ENCODE assay signal across 29 cellular contexts in genomic region chr1:22537441-22538139, GRCh38. TPM values are rescaled to one million over a fixed set of nuclear protein-coding genes. Genes with fewer than 3 reads are reported as not detected.
"Had no signal": no experiment of that assay in that cellular context is flagged by ENCODE, and none has a peak within 500 bp of the region (broad histone marks: within the 10 kb centered on the region; RNA-seq: fewer than 3 reads in every experiment).

No MANE protein-coding gene starts in this region.

- H3K79me2 ChIP-seq: hepatocyte had no signal

- H3K36me3 ChIP-seq: ascending aorta, brain microvascular endothelial cell, tibial nerve, WERI-Rb-1 had no signal

- H3K27ac Mint-ChIP-seq: activated CD8-positive, alpha-beta T cell treated with anti-CD3 and anti-CD28 coated beads, Interleukin-2, amount 10 ng/mL, durations not matched to agents 7 days and 5 days; effector memory CD8-positive, alpha-beta T cell; T-cell had no signal

- ATAC-seq: activated CD8-positive, alpha-beta T cell treated with anti-CD3 and anti-CD28 coated beads, Interleukin-2, amount 10 ng/mL, durations not matched to agents 7 days and 5 days; activated naive CD4-positive, alpha-beta T cell treated with anti-CD3 and anti-CD28 coated beads, Interleukin-2, amount 50 U/mL, for 72 hours; effector memory CD8-positive, alpha-beta T cell; esophagus mucosa; left cardiac atrium; mucosa of descending colon; right cardiac atrium; stimulated activated naive CD8-positive, alpha-beta T cell treated with anti-CD3 and anti-CD28 coated beads, Interleukin-15, amount 100 ng/mL, for 72 hours; T-cell had no signal

- H2AFZ ChIP-seq: hepatocyte had no signal

- H3K27ac ChIP-seq: ascending aorta, brain microvascular endothelial cell, hepatocyte, psoas muscle, tibial nerve, WERI-Rb-1 had no signal

- H3K27me3 Mint-ChIP-seq: effector memory CD8-positive, alpha-beta T cell; stimulated activated naive CD8-positive, alpha-beta T cell treated with anti-CD3 and anti-CD28 coated beads, Interleukin-15, amount 100 ng/mL, for 72 hours; T-cell had no signal

- H3K4me1 ChIP-seq: ascending aorta, psoas muscle, tibial nerve had no signal

- H3K36me3 Mint-ChIP-seq: activated naive CD4-positive, alpha-beta T cell treated with anti-CD3 and anti-CD28 coated beads, Interleukin-2, amount 50 U/mL, for 72 hours had no signal

- H3K4me3 ChIP-seq: ascending aorta, hepatocyte, mucosa of descending colon, psoas muscle, tibial nerve had no signal

- H3K9me3 ChIP-seq: ascending aorta, mucosa of descending colon, psoas muscle, tibial nerve had no signal

- DNase-seq: activated CD4-positive, alpha-beta T cell treated with anti-CD3 and anti-CD28 coated beads, Interleukin-2, amount 50 U/mL, for 1 hour; activated CD4-positive, CD25-positive, alpha-beta regulatory T cell treated with anti-CD3 and anti-CD28 coated beads, Interleukin-2, amount 50 U/mL, for 72 hours; activated CD8-positive, alpha-beta T cell treated with anti-CD3 and anti-CD28 coated beads, Interleukin-2, amount 10 ng/mL, durations not matched to agents 7 days and 5 days; activated T-cell treated with anti-CD3 and anti-CD28 coated beads, Interleukin-2, amount 50 U/mL, for 1 hour; brain microvascular endothelial cell; central memory CD4-positive, alpha-beta T cell; effector memory CD8-positive, alpha-beta T cell; foreskin melanocyte; left cardiac atrium; mesenchymal stem cell; mucosa of descending colon; right cardiac atrium; stimulated activated CD4-positive, alpha-beta T cell treated with anti-CD3 and anti-CD28 coated beads, Interleukin-1b, Interleukin-23, amount 100 ng/mL, for 48 hours; stimulated activated naive CD8-positive, alpha-beta T cell treated with anti-CD3 and anti-CD28 coated beads, Interleukin-15, amount 100 ng/mL, for 72 hours; T-cell; WERI-Rb-1 had no signal

- FAIRE-seq: colon, endothelial cell of umbilical vein, TTC549 had no signal

- H3K4me3 Mint-ChIP-seq: activated CD8-positive, alpha-beta T cell treated with anti-CD3 and anti-CD28 coated beads, Interleukin-2, amount 10 ng/mL, durations not matched to agents 7 days and 5 days; effector memory CD8-positive, alpha-beta T cell; stimulated activated naive CD8-positive, alpha-beta T cell treated with anti-CD3 and anti-CD28 coated beads, Interleukin-15, amount 100 ng/mL, for 72 hours; T-cell had no signal

- H3K9me3 Mint-ChIP-seq: activated naive CD4-positive, alpha-beta T cell treated with anti-CD3 and anti-CD28 coated beads, Interleukin-2, amount 50 U/mL, for 72 hours; effector memory CD8-positive, alpha-beta T cell; stimulated activated naive CD8-positive, alpha-beta T cell treated with anti-CD3 and anti-CD28 coated beads, Interleukin-15, amount 100 ng/mL, for 72 hours; T-cell had no signal

- H3K27me3 ChIP-seq: ascending aorta, brain microvascular endothelial cell, hepatocyte, tibial nerve had no signal

- H3K4me2 ChIP-seq: hepatocyte had no signal

RNA-seq across cellular contexts. Expression of gene EPHA8, which starts 25.7 kb away (rescaled TPM):
- total RNA-seq: activated CD8-positive, alpha-beta T cell treated with anti-CD3 and anti-CD28 coated beads, Interleukin-2, amount 10 ng/mL, durations not matched to agents 7 days and 5 days; activated naive CD4-positive, alpha-beta T cell treated with anti-CD3 and anti-CD28 coated beads, Interleukin-2, amount 50 U/mL, for 72 hours; ascending aorta; dermis microvascular lymphatic vessel endothelial cell; endothelial cell of umbilical vein; hepatocyte; left cardiac atrium; mucosa of descending colon; osteoblast; psoas muscle; right cardiac atrium; skeletal muscle tissue; tibial nerve; urinary bladder had no signal
- polyA plus RNA-seq: endothelial cell of umbilical vein, hepatocyte, right cardiac atrium, urinary bladder had no signal
